1 cellular context compared by ENCODE assay signal in genomic region chr5:96573513-96573894, GRCh38.
TF ChIP-seq lines count a peak whose summit lies in the region.

No MANE protein-coding gene starts in this region.

TF ChIP-seq in IMR-90, 13 proteins besides CTCF, POLR2A, EP300 and RAD21:
- no peak for TF ChIP-seq ELK1 (IDR thresholded peaks at IDR 0.05; ENCODE audit: borderline replicate concordance, low read depth, low read length)
- peak; percentile 68 for TF ChIP-seq MAFK (IDR thresholded peaks at IDR 0.05; ENCODE audit: low read depth, low read length)
TF ChIP-seq in IMR-90: peak in this region for 1.
